ENCODE assay signal across 19 cellular contexts in genomic region chr1:94989911-94990463, GRCh38.
DNase-seq lines count a peak whose midpoint lies in the region; ATAC-seq and TF ChIP-seq lines count a peak whose summit lies in the region.
"Had no signal": no experiment of that assay in that cellular context is flagged by ENCODE, and none has a peak within 500 bp of the region (broad histone marks: within the 10 kb centered on the region; RNA-seq: fewer than 3 reads in every experiment).

No MANE protein-coding gene starts in this region.

- no peak for TF ChIP-seq CTCF in GM13976 (IDR thresholded peaks at IDR 0.05; ENCODE audit: borderline replicate concordance, control extremely low read depth, extremely low read depth, insufficient read depth, missing control alignments)

- no peaks in the 10 kb centered on the region for H3K9me3 ChIP-seq in right cardiac atrium (ENCODE audit: control insufficient read depth, low read length)
- H3K9me3 ChIP-seq: transverse colon had no signal

- ATAC-seq in right cardiac atrium, result peak; percentile 46 to 75
- ATAC-seq in GM21367 (IDR thresholded peaks at IDR 0.05; ENCODE audit: unreplicated experiment), result no peak
- ATAC-seq: stimulated activated naive CD8-positive, alpha-beta T cell treated with anti-CD3 and anti-CD28 coated beads, Interleukin-15, amount 100 ng/mL, for 72 hours had no signal

- H3K9ac ChIP-seq in rectal smooth muscle tissue (ENCODE audit: low read length), result no peak overlapping the region

- H3K27me3 ChIP-seq in right cardiac atrium (ENCODE audit: control insufficient read depth, insufficient read depth) (no peaks in the 10 kb centered on the region), rectal smooth muscle tissue (ENCODE audit: control insufficient read depth, insufficient read depth, low read length) (no peaks in the 10 kb centered on the region)
- H3K27me3 ChIP-seq: transverse colon had no signal

- no peaks in the 10 kb centered on the region for H3K36me3 ChIP-seq in rectal smooth muscle tissue (ENCODE audit: control insufficient read depth, insufficient read depth, low read length)
- H3K36me3 ChIP-seq: transverse colon had no signal

- peak; percentile 16 for DNase-seq in NCI-H1694 (lab: John Stamatoyannopoulos, UW)
- DNase-seq in dermis blood vessel endothelial cell, result peak; percentile 81
- peak in 1 of 3 donors; percentile 43 for DNase-seq in right cardiac atrium
- no peak for DNase-seq in GM13976 (ENCODE audit: low spot score)
- no peak for DNase-seq in NCI-H1048 (lab: John Stamatoyannopoulos, UW)
- DNase-seq in NCI-H524 treated with DMSO at 0.1 percent for 48 hours (lab: John Stamatoyannopoulos, UW), result no peak
- DNase-seq: activated CD4-positive, alpha-beta T cell treated with anti-CD3 and anti-CD28 coated beads, Interleukin-2, amount 50 U/mL, for 48 hours; activated CD8-positive, alpha-beta memory T cell treated with anti-CD3 and anti-CD28 coated beads, Interleukin-2, amount 50 U/mL, for 4 hours; activated naive CD4-positive, alpha-beta T cell treated with anti-CD3 and anti-CD28 coated beads, Interleukin-2, amount 50 U/mL, for 16 hours; CD8-positive, alpha-beta memory T cell; GDM1; NCI-H2081 treated with DMSO at 0.1 percent for 48 hours; NK-92 treated with Interleukin-12 subunit alpha and Interleukin-12 subunit beta, amount 100 ng/mL, for 24 hours; PC-9; SIG-M5; stimulated activated naive CD8-positive, alpha-beta T cell treated with anti-CD3 and anti-CD28 coated beads, Interleukin-15, amount 100 ng/mL, for 72 hours had no signal

- in situ Hi-C loops in GM13976 (cut with MboI; ENCODE audit: low sequenced_read_pairs, unreplicated experiment), result no loop called here

- no peak overlapping the region for H3K27ac ChIP-seq in right cardiac atrium (ENCODE audit: low read length)
- H3K27ac ChIP-seq in rectal smooth muscle tissue (ENCODE audit: low read depth, low read length), result peak overlapping the region; percentile 42
- H3K27ac ChIP-seq: PC-9 had no signal

- WGBS in right cardiac atrium, result 61% methylated on average over 6 of the region's 6 CpGs

- H3K4me3 ChIP-seq in right cardiac atrium (ENCODE audit: low read length), result no peak overlapping the region
- no peak overlapping the region for H3K4me3 ChIP-seq in rectal smooth muscle tissue (ENCODE audit: low read length)
- H3K4me3 ChIP-seq: PC-9, transverse colon had no signal

- H3K4me1 ChIP-seq in right cardiac atrium (ENCODE audit: control insufficient read depth, insufficient read depth, low read length), result peaks cover 9% of the 10 kb centered on the region
- H3K4me1 ChIP-seq in rectal smooth muscle tissue (ENCODE audit: control insufficient read depth, insufficient read depth, low read length), result no peaks in the 10 kb centered on the region

- intact Hi-C loops in right cardiac atrium (cut with DNase I), result no loop called here

Comparison
In these comparisons a context has a peak if more than half of its experiments do, and no peak if none do; other contexts are left out.
1. DNase-seq: peak in NCI-H1694 (single experiment) and dermis blood vessel endothelial cell (single experiment); none in GM13976 (single experiment), NCI-H1048 (single experiment) and NCI-H524 treated with DMSO at 0.1 percent for 48 hours (single experiment).